Comparison of ENCODE assay signal across 9 cellular contexts in the genomic region with DNA sequence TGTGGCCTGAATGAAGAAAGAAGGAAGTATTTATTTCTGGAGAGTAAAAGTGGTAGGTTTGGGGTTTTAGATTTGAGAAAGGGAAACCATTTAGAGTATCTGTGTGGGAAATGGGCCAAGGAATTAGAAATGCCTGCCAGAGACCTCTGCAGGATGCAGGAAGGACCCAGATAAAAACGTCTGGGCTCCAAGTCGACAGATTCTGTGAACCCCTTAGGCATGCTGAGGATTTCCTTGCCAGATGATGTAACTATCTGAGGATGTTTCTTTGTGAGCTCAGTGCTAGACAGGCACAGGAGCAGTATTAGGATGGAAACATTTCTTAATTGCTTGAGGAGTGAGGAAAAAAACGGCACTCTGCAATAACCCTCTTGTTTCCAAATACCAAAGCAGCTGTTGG.
DNase-seq lines count a peak whose midpoint lies in the region; ATAC-seq and TF ChIP-seq lines count a peak whose summit lies in the region.
"Had no signal": no experiment of that assay in that cellular context is flagged by ENCODE, and none has a peak within 500 bp of the region (broad histone marks: within the 10 kb centered on the region; RNA-seq: fewer than 3 reads in every experiment).

No MANE protein-coding gene starts in this region.

- in situ Hi-C loops in astrocyte of the cerebellum (cut with HindIII; ENCODE audit: low sequenced_read_pairs), result no loop called here

- ATAC-seq in heart left ventricle, result peak in 3 of 4 donors; percentile 34 to 59 (median 52)
- ATAC-seq in GM21737 (IDR thresholded peaks at IDR 0.05; ENCODE audit: unreplicated experiment), result no peak
- no peak for ATAC-seq in GM18870 (IDR thresholded peaks at IDR 0.05; ENCODE audit: unreplicated experiment)

- intact Hi-C loops in heart left ventricle (cut with DNase I), result loop anchor here in 2 of 10 donors (2.0 to 10.0 kb wide), 2 partner anchors 15 to 85 kb away; partner anchors contain the start of gene KANK1 (in 1 of the 2)

- peak overlapping the region; percentile 23 for H3K27ac ChIP-seq in HUES48 (ENCODE audit: low read depth, low read length)
- H3K27ac ChIP-seq in heart left ventricle, result peak overlapping the region in 11 of 12 donors; percentile 17 to 87 (median 75)
- H3K27ac ChIP-seq in suprapubic skin, result peak overlapping the region; percentile 67
- H3K27ac ChIP-seq: KMS-11 had no signal

- DNase-seq in astrocyte of the cerebellum (ENCODE audit: low read depth), result peak; percentile 26
- no peak for DNase-seq in heart left ventricle
- DNase-seq in suprapubic skin (ENCODE audit: low spot score in 2 of 2), result no peak
- no peak for DNase-seq in AML-193 (lab: John Stamatoyannopoulos, UW)
- DNase-seq: retina had no signal

- no peak overlapping the region for H3K9ac ChIP-seq in HUES48 (ENCODE audit: low read depth, low read length)
- H3K9ac ChIP-seq: KMS-11 had no signal

- H3K27me3 ChIP-seq in HUES48 (ENCODE audit: control insufficient read depth, insufficient read depth, low read length) (no peaks in the 10 kb centered on the region), heart left ventricle (no peaks in the 10 kb centered on the region), suprapubic skin (no peaks in the 10 kb centered on the region)

- H3K36me3 ChIP-seq in HUES48 (ENCODE audit: control insufficient read depth, insufficient read depth, low read length) (no peaks in the 10 kb centered on the region), heart left ventricle (no peaks in the 10 kb centered on the region), suprapubic skin (no peaks in the 10 kb centered on the region)

- no peak for TF ChIP-seq EP300 in suprapubic skin (IDR thresholded peaks at IDR 0.05)

- H3K4me1 ChIP-seq in HUES48 (ENCODE audit: control insufficient read depth, insufficient read depth, low read length) (peaks cover 16% of the 10 kb centered on the region), heart left ventricle (peaks cover 0 to 71% (median 27%) of the 10 kb centered on the region in 12 donors), suprapubic skin (peaks cover 35% of the 10 kb centered on the region)

- TF ChIP-seq CTCF in astrocyte of the cerebellum (IDR thresholded peaks at IDR 0.05; ENCODE audit: low read depth, low read length, missing control alignments) (no peak), heart left ventricle (IDR thresholded peaks at IDR 0.05) (no peak), suprapubic skin (IDR thresholded peaks at IDR 0.05) (no peak)

- 0 to 1% (median 0%) methylated on average over 3 of the region's 3 CpGs for WGBS in heart left ventricle, 4 donors
- WGBS in suprapubic skin, result 3% methylated on average over 3 of the region's 3 CpGs

- H3K4me3 ChIP-seq in HUES48 (ENCODE audit: low read depth, low read length), result no peak overlapping the region
- H3K4me3 ChIP-seq in astrocyte of the cerebellum (ENCODE audit: low read depth, low read length), result no peak overlapping the region
- no peak overlapping the region for H3K4me3 ChIP-seq in heart left ventricle
- H3K4me3 ChIP-seq in suprapubic skin, result no peak overlapping the region

- no peak for TF ChIP-seq POLR2A in heart left ventricle (IDR thresholded peaks at IDR 0.05)
- TF ChIP-seq POLR2A in suprapubic skin (IDR thresholded peaks at IDR 0.05), result no peak

- H3K9me3 ChIP-seq in HUES48 (ENCODE audit: control insufficient read depth, insufficient read depth, low read length) (no peaks in the 10 kb centered on the region), heart left ventricle (no peaks in the 10 kb centered on the region), suprapubic skin (no peaks in the 10 kb centered on the region)

Comparison
In these comparisons a context has a peak if more than half of its experiments do, and no peak if none do; other contexts are left out.
1. H3K27ac ChIP-seq: peak in every context shown above with its lines; median percentile 75 in heart left ventricle; 67 in suprapubic skin; 23 in HUES48.
2. ATAC-seq: peak in heart left ventricle (3 of 4); none in GM21737 (single experiment) and GM18870 (single experiment).